27 cellular contexts compared by ENCODE assay signal in the genomic region with DNA sequence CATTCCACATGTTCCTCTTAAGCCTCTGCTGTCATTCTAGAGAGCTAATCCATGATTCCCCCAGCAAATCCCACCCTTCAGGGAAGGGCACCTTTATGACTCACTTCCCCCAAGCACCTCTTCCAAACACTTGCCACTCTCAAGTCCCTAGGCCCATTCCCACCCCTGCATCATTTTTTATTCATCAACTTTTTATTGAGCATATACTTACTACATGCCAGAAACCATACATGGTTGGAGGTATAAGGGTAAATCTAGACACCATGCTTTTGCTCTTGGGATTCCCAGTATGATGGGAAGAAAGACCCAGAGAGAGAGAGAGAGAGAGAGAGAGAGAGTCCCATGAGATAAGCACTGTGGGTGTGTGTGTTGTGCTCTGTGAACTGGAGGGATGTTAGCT.
"Had no signal": no experiment of that assay in that cellular context is flagged by ENCODE, and none has a peak within 500 bp of the region (broad histone marks: within the 10 kb centered on the region; RNA-seq: fewer than 3 reads in every experiment).

No MANE protein-coding gene starts in this region.

- H3K27ac Mint-ChIP-seq: activated CD4-positive, alpha-beta memory T cell treated with anti-CD3 and anti-CD28 coated beads for 36 hours; activated CD4-positive, alpha-beta T cell treated with anti-CD3 and anti-CD28 coated beads for 36 hours; activated CD4-positive, alpha-beta T cell treated with anti-CD3 and anti-CD28 coated beads, Interleukin-2, amount 10 ng/mL, durations not matched to agents 24 days and 14 days; activated CD8-positive, alpha-beta memory T cell treated with anti-CD3 and anti-CD28 coated beads, Interleukin-2, amount 10 ng/mL, durations not matched to agents 7 days and 5 days; activated CD8-positive, alpha-beta T cell treated with anti-CD3 and anti-CD28 coated beads, Interleukin-2, amount 10 ng/mL, durations not matched to agents 7 days and 5 days; activated naive CD4-positive, alpha-beta T cell treated with anti-CD3 and anti-CD28 coated beads for 36 hours; activated naive CD4-positive, alpha-beta T cell treated with anti-CD3 and anti-CD28 coated beads, Interleukin-2, amount 50 U/mL, for 24 hours; activated naive CD8-positive, alpha-beta T cell treated with anti-CD3 and anti-CD28 coated beads for 36 hours; activated T-helper 1 cell treated with anti-CD3 and anti-CD28 coated beads, Interleukin-12 subunit alpha, Interleukin-12 subunit beta, Interleukin-2, Interleukin-4 antibody, amounts not matched to agents 30 ng/mL and 10 ng/mL and 1 ng/mL, durations not matched to agents 14 hours and 24 hours and 36 hours; activated T-helper 2 cell treated with anti-CD3 and anti-CD28 coated beads, Interferon-gamma antibody, Interleukin-2, Interleukin-4, amounts not matched to agents 10 μg/mL and 5 μg/mL and 100 μg/mL, durations not matched to agents 14 hours and 24 hours and 36 hours; dendritic cell treated with granulocyte-macrophage colony-stimulating factor and Interleukin-4, amounts not matched to agents 40 ng/mL and 50 ng/mL, for 4 days had no signal

- H3K9me3 ChIP-seq: esophagus muscularis mucosa, gastroesophageal sphincter had no signal

- H3K27me3 Mint-ChIP-seq: activated CD4-positive, alpha-beta T cell treated with anti-CD3 and anti-CD28 coated beads for 36 hours; activated CD4-positive, alpha-beta T cell treated with anti-CD3 and anti-CD28 coated beads, Interleukin-2, amount 10 ng/mL, durations not matched to agents 24 days and 14 days; activated CD8-positive, alpha-beta memory T cell treated with anti-CD3 and anti-CD28 coated beads, Interleukin-2, amount 10 ng/mL, durations not matched to agents 7 days and 5 days; activated naive CD8-positive, alpha-beta T cell treated with anti-CD3 and anti-CD28 coated beads for 36 hours had no signal

- H3K4me3 ChIP-seq: coronary artery, dorsolateral prefrontal cortex, esophagus muscularis mucosa, gastroesophageal sphincter had no signal

- ATAC-seq: activated CD4-positive, alpha-beta T cell treated with anti-CD3 and anti-CD28 coated beads for 36 hours; activated CD8-positive, alpha-beta memory T cell treated with anti-CD3 and anti-CD28 coated beads, Interleukin-2, amount 10 ng/mL, durations not matched to agents 7 days and 5 days; activated CD8-positive, alpha-beta T cell treated with anti-CD3 and anti-CD28 coated beads, Interleukin-2, amount 10 ng/mL, durations not matched to agents 7 days and 5 days; foreskin keratinocyte; gastroesophageal sphincter had no signal

- H3K27ac ChIP-seq: brain microvascular endothelial cell, foreskin keratinocyte had no signal

- H3K4me1 ChIP-seq: foreskin keratinocyte had no signal

- H3K9me3 Mint-ChIP-seq: activated CD4-positive, alpha-beta memory T cell treated with anti-CD3 and anti-CD28 coated beads for 36 hours; activated CD4-positive, alpha-beta T cell treated with anti-CD3 and anti-CD28 coated beads, Interleukin-2, amount 10 ng/mL, durations not matched to agents 24 days and 14 days; activated naive CD4-positive, alpha-beta T cell treated with anti-CD3 and anti-CD28 coated beads for 36 hours; activated naive CD4-positive, alpha-beta T cell treated with anti-CD3 and anti-CD28 coated beads, Interleukin-2, amount 50 U/mL, for 24 hours; activated naive CD8-positive, alpha-beta T cell treated with anti-CD3 and anti-CD28 coated beads for 36 hours; activated T-helper 1 cell treated with anti-CD3 and anti-CD28 coated beads, Interleukin-12 subunit alpha, Interleukin-12 subunit beta, Interleukin-2, Interleukin-4 antibody, amounts not matched to agents 30 ng/mL and 10 ng/mL and 1 ng/mL, durations not matched to agents 14 hours and 24 hours and 36 hours; activated T-helper 2 cell treated with anti-CD3 and anti-CD28 coated beads, Interferon-gamma antibody, Interleukin-2, Interleukin-4, amounts not matched to agents 10 μg/mL and 5 μg/mL and 100 μg/mL, durations not matched to agents 14 hours and 24 hours and 36 hours; central memory CD8-positive, alpha-beta T cell; dendritic cell treated with granulocyte-macrophage colony-stimulating factor and Interleukin-4, amounts not matched to agents 40 ng/mL and 50 ng/mL, for 4 days had no signal

- H3K36me3 ChIP-seq: brain microvascular endothelial cell, esophagus muscularis mucosa, gastroesophageal sphincter had no signal

- H3K4me1 Mint-ChIP-seq: activated CD4-positive, alpha-beta T cell treated with anti-CD3 and anti-CD28 coated beads for 36 hours; activated CD4-positive, alpha-beta T cell treated with anti-CD3 and anti-CD28 coated beads, Interleukin-2, amount 10 ng/mL, durations not matched to agents 24 days and 14 days; activated CD8-positive, alpha-beta memory T cell treated with anti-CD3 and anti-CD28 coated beads, Interleukin-2, amount 10 ng/mL, durations not matched to agents 7 days and 5 days; activated naive CD4-positive, alpha-beta T cell treated with anti-CD3 and anti-CD28 coated beads, Interleukin-2, amount 50 U/mL, for 24 hours; activated naive CD8-positive, alpha-beta T cell treated with anti-CD3 and anti-CD28 coated beads for 36 hours; central memory CD8-positive, alpha-beta T cell had no signal

- H3K4me3 Mint-ChIP-seq: activated CD4-positive, alpha-beta memory T cell treated with anti-CD3 and anti-CD28 coated beads for 36 hours; activated CD4-positive, alpha-beta T cell treated with anti-CD3 and anti-CD28 coated beads for 36 hours; activated CD4-positive, alpha-beta T cell treated with anti-CD3 and anti-CD28 coated beads, Interleukin-2, amount 10 ng/mL, durations not matched to agents 24 days and 14 days; activated CD8-positive, alpha-beta memory T cell treated with anti-CD3 and anti-CD28 coated beads, Interleukin-2, amount 10 ng/mL, durations not matched to agents 7 days and 5 days; activated CD8-positive, alpha-beta T cell treated with anti-CD3 and anti-CD28 coated beads, Interleukin-2, amount 10 ng/mL, durations not matched to agents 7 days and 5 days; activated naive CD4-positive, alpha-beta T cell treated with anti-CD3 and anti-CD28 coated beads for 36 hours; activated naive CD4-positive, alpha-beta T cell treated with anti-CD3 and anti-CD28 coated beads, Interleukin-2, amount 50 U/mL, for 24 hours; activated naive CD8-positive, alpha-beta T cell treated with anti-CD3 and anti-CD28 coated beads for 36 hours; activated T-helper 1 cell treated with anti-CD3 and anti-CD28 coated beads, Interleukin-12 subunit alpha, Interleukin-12 subunit beta, Interleukin-2, Interleukin-4 antibody, amounts not matched to agents 30 ng/mL and 10 ng/mL and 1 ng/mL, durations not matched to agents 14 hours and 24 hours and 36 hours; central memory CD8-positive, alpha-beta T cell; dendritic cell treated with granulocyte-macrophage colony-stimulating factor and Interleukin-4, amounts not matched to agents 40 ng/mL and 50 ng/mL, for 4 days had no signal

- H3K36me3 Mint-ChIP-seq: activated CD4-positive, alpha-beta memory T cell treated with anti-CD3 and anti-CD28 coated beads for 36 hours; activated CD8-positive, alpha-beta memory T cell treated with anti-CD3 and anti-CD28 coated beads, Interleukin-2, amount 10 ng/mL, durations not matched to agents 7 days and 5 days; activated naive CD4-positive, alpha-beta T cell treated with anti-CD3 and anti-CD28 coated beads, Interleukin-2, amount 50 U/mL, for 24 hours; activated naive CD8-positive, alpha-beta T cell treated with anti-CD3 and anti-CD28 coated beads for 36 hours had no signal

- DNase-seq: activated CD4-positive, alpha-beta memory T cell treated with anti-CD3 and anti-CD28 coated beads for 36 hours; activated CD4-positive, alpha-beta T cell treated with anti-CD3 and anti-CD28 coated beads for 36 hours; activated CD4-positive, alpha-beta T cell treated with anti-CD3 and anti-CD28 coated beads, Interleukin-2, amount 10 ng/mL, durations not matched to agents 24 days and 14 days; activated CD4-positive, CD25-positive, alpha-beta regulatory T cell; activated CD4-positive, CD25-positive, alpha-beta regulatory T cell treated with anti-CD3 and anti-CD28 coated beads, Interleukin-2, amount 50 U/mL, for 72 hours; activated CD8-positive, alpha-beta memory T cell treated with anti-CD3 and anti-CD28 coated beads, Interleukin-2, amount 10 ng/mL, durations not matched to agents 7 days and 5 days; activated CD8-positive, alpha-beta memory T cell treated with anti-CD3 and anti-CD28 coated beads, Interleukin-2, amount 50 U/mL, for 4 hours; activated CD8-positive, alpha-beta T cell treated with anti-CD3 and anti-CD28 coated beads, Interleukin-2, amount 10 ng/mL, durations not matched to agents 7 days and 5 days; activated effector memory CD4-positive, alpha-beta T cell treated with anti-CD3 and anti-CD28 coated beads, Interleukin-2, amount 50 U/mL, for 16 hours; activated naive CD4-positive, alpha-beta T cell treated with anti-CD3 and anti-CD28 coated beads for 36 hours; activated naive CD8-positive, alpha-beta T cell treated with anti-CD3 and anti-CD28 coated beads for 36 hours; activated T-cell treated with anti-CD3 and anti-CD28 coated beads, Interleukin-2, amount 50 U/mL, for 1 hour; activated T-cell treated with anti-CD3 and anti-CD28 coated beads, Interleukin-2, amount 50 U/mL, for 48 hours; brain microvascular endothelial cell; dorsolateral prefrontal cortex; effector memory CD4-positive, alpha-beta T cell; erythroblast; foreskin keratinocyte; T-helper 2 cell had no signal

- H3K27me3 ChIP-seq: brain microvascular endothelial cell, dorsolateral prefrontal cortex, esophagus muscularis mucosa, gastroesophageal sphincter had no signal
